ENCODE assay signal across 12 cellular contexts in genomic region chr12:18998343-18999270, GRCh38.
DNase-seq lines count a peak whose midpoint lies in the region; ATAC-seq, FAIRE-seq and TF ChIP-seq lines count a peak whose summit lies in the region.
"Had no signal": no experiment of that assay in that cellular context is flagged by ENCODE, and none has a peak within 500 bp of the region (broad histone marks: within the 10 kb centered on the region; RNA-seq: fewer than 3 reads in every experiment).

No MANE protein-coding gene starts in this region.

- H3K27me3 ChIP-seq in HepG2 (ENCODE audit: control insufficient read depth in 1 of 2, insufficient read depth in 2 of 2, low read length in 2 of 2) (no peaks in the 10 kb centered on the region; a peak in 1 of 5 replicates), right lobe of liver (no peaks in the 10 kb centered on the region), vagina (no peaks in the 10 kb centered on the region)

- H3K4me1 ChIP-seq in HepG2 (ENCODE audit: insufficient read depth, low read length): no peaks in the 10 kb centered on the region
- no peaks in the 10 kb centered on the region for H3K4me1 ChIP-seq in right lobe of liver
- no peaks in the 10 kb centered on the region for H3K4me1 ChIP-seq in vagina

- no peak for FAIRE-seq in HepG2 (lab: Jason Lieb, UNC)

- 54% methylated on average over 9 of the region's 9 CpGs for WGBS in HepG2 (ENCODE audit: low lambda C conversion rate)
- WGBS in right lobe of liver (ENCODE audit: insufficient coverage, low coverage, low lambda C conversion rate, missing lambda C conversion rate): 60% methylated on average over 6 of the region's 9 CpGs

- no peaks in the 10 kb centered on the region for H3K9me3 ChIP-seq in HepG2 (ENCODE audit: low read length)
- H3K9me3 ChIP-seq in right lobe of liver: no peaks in the 10 kb centered on the region
- H3K9me3 ChIP-seq in vagina: no peaks in the 10 kb centered on the region

- no peak overlapping the region for H2AFZ ChIP-seq in HepG2 (ENCODE audit: low read length)

- no TSS peak for BruUV-seq in HepG2 (replicated peaks; lab: Mats Ljungman, UMichigan)

- intact Hi-C loops in HepG2 (cut with micrococcal nuclease; ENCODE audit: unreplicated experiment): no loop called here
- intact Hi-C loops in right lobe of liver (cut with DNase I): no loop called here
- intact Hi-C loops in vagina (cut with DNase I): no loop called here

- no peak overlapping the region for H3K4me3 ChIP-seq in HepG2 (replicated peaks in 1 of 3; ENCODE audit: insufficient read depth in 1 of 3, low read depth in 2 of 3, low read length in 3 of 3)
- no peak overlapping the region for H3K4me3 ChIP-seq in right lobe of liver
- H3K4me3 ChIP-seq in vagina: no peak overlapping the region
- H3K4me3 ChIP-seq: coronary artery, skin epidermis had no signal

- TF ChIP-seq CTCF in HepG2 (CRISPR knock-in tag; IDR thresholded peaks at IDR 0.05) (no peak), right lobe of liver (IDR thresholded peaks at IDR 0.05) (no peak), vagina (IDR thresholded peaks at IDR 0.05) (no peak)

- in situ Hi-C loops in HepG2 (cut with HindIII; ENCODE audit: extremely low pct_ligation_motif_present, low pct_unique_long_range_greater_than_20kb): no loop called here

- no peak for TF ChIP-seq POLR2A in HepG2 (IDR thresholded peaks at IDR 0.05; ENCODE audit: insufficient read depth in 1 of 2, low read depth in 2 of 2, low read length in 2 of 2)
- TF ChIP-seq POLR2A in right lobe of liver (IDR thresholded peaks at IDR 0.05): no peak
- TF ChIP-seq POLR2A in vagina (IDR thresholded peaks at IDR 0.05): no peak

- ATAC-seq in HepG2 (no peak), right lobe of liver (no peak), HG03565 (IDR thresholded peaks at IDR 0.05; ENCODE audit: unreplicated experiment) (no peak)
- ATAC-seq: activated CD8-positive, alpha-beta memory T cell treated with anti-CD3 and anti-CD28 coated beads, Interleukin-2, amount 10 ng/mL, durations not matched to agents 7 days and 5 days had no signal

- H3K79me2 ChIP-seq in HepG2 (ENCODE audit: insufficient read depth, low read length): no peaks in the 10 kb centered on the region

- POLR2A ChIA-PET in HepG2 (lab: Yijun Ruan, JAX): no interaction called here

- DNase-seq in HepG2 (ENCODE audit: low spot score) (no peak), right lobe of liver (no peak), SK-N-DZ (ENCODE audit: low spot score) (peak; percentile 82), glomerular visceral epithelial cell (ENCODE audit: extremely low spot score) (peak; percentile 28), hypothalamus (lab: John Stamatoyannopoulos, UW) (no peak), SIG-M5 (lab: John Stamatoyannopoulos, UW) (no peak), vagina (ENCODE audit: extremely low spot score in 2 of 2) (no peak)
- DNase-seq: activated CD8-positive, alpha-beta memory T cell treated with anti-CD3 and anti-CD28 coated beads, Interleukin-2, amount 10 ng/mL, durations not matched to agents 7 days and 5 days; stimulated activated naive CD4-positive, alpha-beta T cell treated with Interleukin-2 at 50 U/mL for 16 hours had no signal

- H3K9ac ChIP-seq in HepG2 (ENCODE audit: insufficient read depth, low read depth, low read length): no peak overlapping the region

- H3K27ac ChIP-seq in HepG2 (ENCODE audit: extremely low read length, insufficient read depth, low read length): no peak overlapping the region
- H3K27ac ChIP-seq in right lobe of liver: no peak overlapping the region
- H3K27ac ChIP-seq in vagina: no peak overlapping the region
- H3K27ac ChIP-seq: coronary artery had no signal

- H3K4me2 ChIP-seq in HepG2 (ENCODE audit: low read depth, low read length): no peak overlapping the region

- CTCF ChIA-PET in HepG2 (lab: Yijun Ruan, JAX; ENCODE audit: low intra/inter-chr PET ratio, low total read pairs): no interaction called here

- TF ChIP-seq RAD21 in HepG2 (CRISPR knock-in tag; IDR thresholded peaks at IDR 0.05): no peak

- H3K36me3 ChIP-seq in HepG2 (replicated peaks in 1 of 2; ENCODE audit: control insufficient read depth in 1 of 2, insufficient read depth in 2 of 2, low read length in 2 of 2): no peaks in the 10 kb centered on the region
- no peaks in the 10 kb centered on the region for H3K36me3 ChIP-seq in right lobe of liver
- no peaks in the 10 kb centered on the region for H3K36me3 ChIP-seq in vagina

- H4K20me1 ChIP-seq in HepG2 (ENCODE audit: insufficient read depth, low read length): no peaks in the 10 kb centered on the region

- no peak for TF ChIP-seq EP300 in HepG2 (IDR thresholded peaks at IDR 0.05; ENCODE audit: low read depth in 2 of 2, low read length in 2 of 2)
- no peak for TF ChIP-seq EP300 in HepG2 (CRISPR knock-in tag; IDR thresholded peaks at IDR 0.05; ENCODE audit: borderline replicate concordance)

TF ChIP-seq in HepG2, 621 proteins besides CTCF, POLR2A, EP300 and RAD21:
- TF ChIP-seq CEBPB (IDR thresholded peaks at IDR 0.05; ENCODE audit: borderline replicate concordance, low read depth, low read length) (0 out of 2 replicates have a peak, but pooled peaks have one; percentile 18), ZNF792 (CRISPR knock-in tag; IDR thresholded peaks at IDR 0.05) (no peak)

Comparison
In these comparisons a context has a peak if more than half of its experiments do, and no peak if none do; other contexts are left out.
1. DNase-seq: peak in SK-N-DZ (single experiment) and glomerular visceral epithelial cell (single experiment); none in HepG2 (single experiment), right lobe of liver (0 of 3), hypothalamus (0 of 51), SIG-M5 (single experiment) and vagina (0 of 2).